19 cellular contexts compared by ENCODE assay signal in genomic region chr13:43986395-43986794, GRCh38.
DNase-seq lines count a peak whose midpoint lies in the region; ATAC-seq and TF ChIP-seq lines count a peak whose summit lies in the region.
"Had no signal": no experiment of that assay in that cellular context is flagged by ENCODE, and none has a peak within 500 bp of the region (broad histone marks: within the 10 kb centered on the region; RNA-seq: fewer than 3 reads in every experiment).

No MANE protein-coding gene starts in this region.

- H3K36me3 ChIP-seq in right atrium auricular region (no peaks in the 10 kb centered on the region), stomach (no peaks in the 10 kb centered on the region)
- H3K36me3 ChIP-seq: esophagus squamous epithelium, right lobe of liver, upper lobe of left lung had no signal

- ATAC-seq in HG03565 (IDR thresholded peaks at IDR 0.05; ENCODE audit: unreplicated experiment): no peak
- ATAC-seq: A549; activated CD8-positive, alpha-beta T cell treated with anti-CD3 and anti-CD28 coated beads for 36 hours; activated T-helper 17 cell treated with anti-CD3 and anti-CD28 coated beads, Interleukin-2, amount 50 U/mL, for 72 hours; HepG2; natural killer cell; PC-3 had no signal

- 32 to 64% (median 56%) methylated on average over 2 of the region's 2 CpGs for WGBS in stomach, 5 donors

- no peak for TF ChIP-seq CTCF in right atrium auricular region (IDR thresholded peaks at IDR 0.05)
- no peak for TF ChIP-seq CTCF in stomach (IDR thresholded peaks at IDR 0.05)

- H3K27me3 ChIP-seq in right atrium auricular region: no peaks in the 10 kb centered on the region
- H3K27me3 ChIP-seq in stomach: no peaks in the 10 kb centered on the region
- H3K27me3 ChIP-seq: esophagus squamous epithelium, right lobe of liver, upper lobe of left lung had no signal

- H3K27ac ChIP-seq in right atrium auricular region (peak overlapping the region; percentile 65 to 80), stomach (no peak overlapping the region)
- H3K27ac ChIP-seq: A549, esophagus squamous epithelium, right lobe of liver, upper lobe of left lung had no signal

- DNase-seq in NCI-H510A treated with DMSO at 0.1 percent for 48 hours (lab: John Stamatoyannopoulos, UW) (peak; percentile 75), NCI-H510A (lab: John Stamatoyannopoulos, UW) (no peak), NCI-H748 treated with DMSO at 0.1 percent for 48 hours (lab: John Stamatoyannopoulos, UW) (peak; percentile 99), right atrium auricular region (ENCODE audit: low spot score) (no peak), stomach (no peak), amniotic stem cell (lab: John Stamatoyannopoulos, UW) (no peak), epidermal melanocyte (ENCODE audit: insufficient read length, low spot score) (no peak)
- DNase-seq: activated CD8-positive, alpha-beta T cell treated with anti-CD3 and anti-CD28 coated beads for 36 hours; esophagus squamous epithelium; natural killer cell; NCI-H1694; right lobe of liver; stimulated activated CD4-positive, alpha-beta T cell treated with anti-CD3 and anti-CD28 coated beads, Interleukin-4, amount 100 ng/mL, for 24 hours; upper lobe of left lung had no signal

- peaks cover 0 to 26% of the 10 kb centered on the region in 2 donors for H3K4me1 ChIP-seq in right atrium auricular region
- H3K4me1 ChIP-seq in stomach: peaks cover 0 to 6% (median 0%) of the 10 kb centered on the region in 4 donors
- H3K4me1 ChIP-seq: A549, upper lobe of left lung had no signal

- H3K9me3 ChIP-seq in right atrium auricular region (no peaks in the 10 kb centered on the region), stomach (no peaks in the 10 kb centered on the region)
- H3K9me3 ChIP-seq: A549, esophagus squamous epithelium, right lobe of liver, upper lobe of left lung had no signal

- intact Hi-C loops in stomach (cut with DNase I; ENCODE audit: low total_unique reads): no loop called here

- H3K4me3 ChIP-seq in right atrium auricular region (no peak overlapping the region), stomach (no peak overlapping the region)
- H3K4me3 ChIP-seq: A549, esophagus squamous epithelium, right lobe of liver, upper lobe of left lung had no signal

- no peak for TF ChIP-seq EP300 in stomach (IDR thresholded peaks at IDR 0.05)

- TF ChIP-seq POLR2A in stomach (IDR thresholded peaks at IDR 0.05): no peak

Comparison
In these comparisons a context has a peak if more than half of its experiments do, and no peak if none do; other contexts are left out.
1. DNase-seq: peak in NCI-H510A treated with DMSO at 0.1 percent for 48 hours (single experiment) and NCI-H748 treated with DMSO at 0.1 percent for 48 hours (single experiment); none in NCI-H510A (single experiment), right atrium auricular region (single experiment), stomach (single experiment), amniotic stem cell (single experiment) and epidermal melanocyte (single experiment).
2. H3K27ac ChIP-seq: peak in right atrium auricular region (2 of 2); none in stomach (0 of 5).